ENCODE assay signal across 13 cellular contexts in genomic region chr12:6602526-6602925, GRCh38. TPM values are rescaled to one million over a fixed set of nuclear protein-coding genes. Genes with fewer than 3 reads are reported as not detected.
A peak's percentile ranks its signal among the peaks of the same experiment; 100 is the strongest.
DNase-seq lines count a peak whose midpoint lies in the region; ATAC-seq and TF ChIP-seq lines count a peak whose summit lies in the region.
"Had no signal": no experiment of that assay in that cellular context is flagged by ENCODE, and none has a peak within 500 bp of the region (broad histone marks: within the 10 kb centered on the region; RNA-seq: fewer than 3 reads in every experiment).

No MANE protein-coding gene starts in this region.

- no peak for TF ChIP-seq EP300 in tibial nerve (IDR thresholded peaks at IDR 0.05)

- in situ Hi-C loops in GM13976 (cut with MboI; ENCODE audit: low sequenced_read_pairs, unreplicated experiment), result no loop called here

- CTCF ChIA-PET in activated naive CD4-positive, alpha-beta T cell treated with anti-CD3 and anti-CD28 coated beads for 36 hours (lab: Charles Lee), result interaction anchor here (0.6 to 1.7 kb wide), 7 partner anchors 17 to 225 kb away, joined by 3 to 9 read pairs (median 5); no protein-coding TSS in a partner anchor

- peak overlapping the region in 3 of 4 donors; percentile 59 to 100 (median 97) for H3K27ac ChIP-seq in tibial nerve
- H3K27ac ChIP-seq: KMS-11, right lobe of liver had no signal

- H3K27me3 ChIP-seq in tibial nerve, result no peaks in the 10 kb centered on the region
- H3K27me3 ChIP-seq: right lobe of liver had no signal

- peaks cover 69% of the 10 kb centered on the region for H3K36me3 Mint-ChIP-seq in activated naive CD4-positive, alpha-beta T cell treated with anti-CD3 and anti-CD28 coated beads for 36 hours (ENCODE audit: low read depth)
- peaks cover 72% of the 10 kb centered on the region for H3K36me3 Mint-ChIP-seq in activated naive CD8-positive, alpha-beta T cell treated with anti-CD3 and anti-CD28 coated beads, Interleukin-2, amount 50 U/mL, for 24 hours (ENCODE audit: low read depth)

- intact Hi-C loops in activated naive CD4-positive, alpha-beta T cell treated with anti-CD3 and anti-CD28 coated beads for 36 hours (cut with micrococcal nuclease), result no loop called here

- peaks cover 42% of the 10 kb centered on the region for H3K4me1 Mint-ChIP-seq in activated naive CD4-positive, alpha-beta T cell treated with anti-CD3 and anti-CD28 coated beads for 36 hours (ENCODE audit: low read depth)
- peaks cover 41% of the 10 kb centered on the region for H3K4me1 Mint-ChIP-seq in activated naive CD8-positive, alpha-beta T cell treated with anti-CD3 and anti-CD28 coated beads, Interleukin-2, amount 50 U/mL, for 24 hours

- no peak for ATAC-seq in activated naive CD8-positive, alpha-beta T cell treated with anti-CD3 and anti-CD28 coated beads, Interleukin-2, amount 50 U/mL, for 24 hours
- no peak for ATAC-seq in HG03196 (IDR thresholded peaks at IDR 0.05; ENCODE audit: unreplicated experiment)
- ATAC-seq: effector memory CD8-positive, alpha-beta T cell; right lobe of liver had no signal

- H3K36me3 ChIP-seq in tibial nerve, result peaks cover 10 to 50% (median 34%) of the 10 kb centered on the region in 3 donors

- WGBS in tibial nerve, 2 donors, result 19 to 38% methylated on average over 3 of the region's 3 CpGs

- no peaks in the 10 kb centered on the region for H3K27me3 Mint-ChIP-seq in activated naive CD4-positive, alpha-beta T cell treated with anti-CD3 and anti-CD28 coated beads for 36 hours (ENCODE audit: low read depth)
- H3K27me3 Mint-ChIP-seq in activated naive CD8-positive, alpha-beta T cell treated with anti-CD3 and anti-CD28 coated beads, Interleukin-2, amount 50 U/mL, for 24 hours, result no peaks in the 10 kb centered on the region
- H3K27me3 Mint-ChIP-seq: effector memory CD8-positive, alpha-beta T cell had no signal

- TF ChIP-seq CTCF in tibial nerve (IDR thresholded peaks at IDR 0.05) (no peak), GM13976 (IDR thresholded peaks at IDR 0.05; ENCODE audit: borderline replicate concordance, control extremely low read depth, extremely low read depth, insufficient read depth, missing control alignments) (no peak)

- H3K9me3 ChIP-seq in tibial nerve, result no peaks in the 10 kb centered on the region
- H3K9me3 ChIP-seq: right lobe of liver had no signal

- peak overlapping the region; percentile 48 for H3K27ac Mint-ChIP-seq in activated naive CD4-positive, alpha-beta T cell treated with anti-CD3 and anti-CD28 coated beads for 36 hours
- peak overlapping the region; percentile 85 for H3K27ac Mint-ChIP-seq in activated naive CD8-positive, alpha-beta T cell treated with anti-CD3 and anti-CD28 coated beads, Interleukin-2, amount 50 U/mL, for 24 hours

- no peaks in the 10 kb centered on the region for H3K9me3 Mint-ChIP-seq in activated naive CD4-positive, alpha-beta T cell treated with anti-CD3 and anti-CD28 coated beads for 36 hours
- no peaks in the 10 kb centered on the region for H3K9me3 Mint-ChIP-seq in activated naive CD8-positive, alpha-beta T cell treated with anti-CD3 and anti-CD28 coated beads, Interleukin-2, amount 50 U/mL, for 24 hours
- H3K9me3 Mint-ChIP-seq: effector memory CD8-positive, alpha-beta T cell had no signal

- no peak for DNase-seq in activated naive CD4-positive, alpha-beta T cell treated with anti-CD3 and anti-CD28 coated beads for 36 hours
- DNase-seq in activated naive CD4-positive, alpha-beta T cell treated with Interleukin-2 at 50 U/mL for 16 hours, result no peak
- DNase-seq in activated naive CD8-positive, alpha-beta T cell treated with anti-CD3 and anti-CD28 coated beads, Interleukin-2, amount 50 U/mL, for 24 hours, result no peak
- DNase-seq in myocyte (ENCODE audit: low read depth), result peak; percentile 66
- no peak for DNase-seq in tibial nerve (ENCODE audit: low spot score in 2 of 2)
- DNase-seq in stimulated activated naive CD4-positive, alpha-beta T cell treated with Interleukin-2 at 50 U/mL for 16 hours (lab: John Stamatoyannopoulos, UW), result no peak
- no peak for DNase-seq in GM13976 (ENCODE audit: low spot score)
- DNase-seq: effector memory CD8-positive, alpha-beta T cell; islet precursor cell; right lobe of liver; SW 1271 had no signal

- no peak overlapping the region for H3K4me3 Mint-ChIP-seq in activated naive CD4-positive, alpha-beta T cell treated with anti-CD3 and anti-CD28 coated beads for 36 hours
- no peak overlapping the region for H3K4me3 Mint-ChIP-seq in activated naive CD8-positive, alpha-beta T cell treated with anti-CD3 and anti-CD28 coated beads, Interleukin-2, amount 50 U/mL, for 24 hours
- H3K4me3 Mint-ChIP-seq: effector memory CD8-positive, alpha-beta T cell had no signal

- TF ChIP-seq POLR2A in tibial nerve (IDR thresholded peaks at IDR 0.05), result no peak

- H3K4me3 ChIP-seq in tibial nerve, result no peak overlapping the region
- H3K4me3 ChIP-seq: right lobe of liver had no signal

- H3K4me1 ChIP-seq in tibial nerve, result peaks cover 3 to 53% (median 40%) of the 10 kb centered on the region in 4 donors

RNA-seq across cellular contexts. Expression of gene CHD4, which starts 4.7 kb away (rescaled TPM):
- 100 to 1,000 TPM; 232 to 245 TPM for total RNA-seq in activated naive CD4-positive, alpha-beta T cell treated with anti-CD3 and anti-CD28 coated beads for 36 hours
- total RNA-seq in myocyte, result 368 and 425 TPM in 2 replicates
- polyA plus RNA-seq in myocyte (2012), result 156 TPM
- 100 to 1,000 TPM; 192 to 256 (median 242) TPM for total RNA-seq in tibial nerve

RNA-seq across cellular contexts. Expression of gene LPAR5, which starts 33.2 kb away (rescaled TPM):
- total RNA-seq in activated naive CD4-positive, alpha-beta T cell treated with anti-CD3 and anti-CD28 coated beads for 36 hours, result 1 to 10 TPM; 1.7 to 2.2 TPM
- total RNA-seq in myocyte (not detected in 2 replicates), tibial nerve (10 to 100 TPM in 1 of 4 donors, 1 to 10 TPM in 3; 1.8 to 11.4 (median 3.2) TPM)
- polyA plus RNA-seq in myocyte (2012), result 0.04 TPM

RNA-seq across cellular contexts. Expression of gene NOP2, which starts 34.4 kb away (rescaled TPM):
- total RNA-seq in activated naive CD4-positive, alpha-beta T cell treated with anti-CD3 and anti-CD28 coated beads for 36 hours, result 10 to 100 TPM; 61.3 to 62.9 TPM
- 53.3 and 81.3 TPM in 2 replicates for total RNA-seq in myocyte
- 33.9 TPM for polyA plus RNA-seq in myocyte (2012)
- total RNA-seq in tibial nerve, result 10 to 100 TPM; 16.1 to 30.9 (median 24.3) TPM

RNA-seq across cellular contexts. Expression of gene ACRBP, which starts 44.7 kb away (rescaled TPM):
- 1 to 10 TPM; 2.3 to 2.4 TPM for total RNA-seq in activated naive CD4-positive, alpha-beta T cell treated with anti-CD3 and anti-CD28 coated beads for 36 hours
- total RNA-seq in myocyte (0.16 TPM in 2 replicates), tibial nerve (1 to 10 TPM in 3 of 4 donors, under 1 TPM in 1; 0.30 to 2.4 (median 2.0) TPM)
- polyA plus RNA-seq in myocyte (2012), result 0.40 TPM

RNA-seq across cellular contexts. Expression of gene IFFO1, which starts 46.7 kb away (rescaled TPM):
- total RNA-seq in activated naive CD4-positive, alpha-beta T cell treated with anti-CD3 and anti-CD28 coated beads for 36 hours, result 1 to 10 TPM; 8.0 to 9.0 TPM
- total RNA-seq in myocyte, result 221 and 252 TPM in 2 replicates
- polyA plus RNA-seq in myocyte (2012), result 84.5 TPM
- total RNA-seq in tibial nerve, result 10 to 100 TPM; 44.6 to 58.6 (median 55.3) TPM
